In genomic region chr17:28718317-28718672, GRCh38 we compare ENCODE assay signal across 1 cellular context.
TF ChIP-seq lines count a peak whose summit lies in the region.

No MANE protein-coding gene starts in this region.

TF ChIP-seq in HepG2, 621 proteins besides CTCF, POLR2A, EP300 and RAD21:
- no peak for TF ChIP-seq ZSCAN25 (CRISPR knock-in tag; IDR thresholded peaks at IDR 0.05)
- TF ChIP-seq ZNF740 (CRISPR knock-in tag; IDR thresholded peaks at IDR 0.05), result no peak
- TF ChIP-seq GATAD1 (CRISPR knock-in tag; IDR thresholded peaks at IDR 0.05), result no peak
- no peak for TF ChIP-seq HIC2 (CRISPR knock-in tag; IDR thresholded peaks at IDR 0.05; ENCODE audit: low read depth)
- TF ChIP-seq JUND (CRISPR knock-in tag; IDR thresholded peaks at IDR 0.05), result no peak
- TF ChIP-seq TFDP2 (CRISPR knock-in tag; IDR thresholded peaks at IDR 0.05), result no peak
- TF ChIP-seq, protein P1, sequence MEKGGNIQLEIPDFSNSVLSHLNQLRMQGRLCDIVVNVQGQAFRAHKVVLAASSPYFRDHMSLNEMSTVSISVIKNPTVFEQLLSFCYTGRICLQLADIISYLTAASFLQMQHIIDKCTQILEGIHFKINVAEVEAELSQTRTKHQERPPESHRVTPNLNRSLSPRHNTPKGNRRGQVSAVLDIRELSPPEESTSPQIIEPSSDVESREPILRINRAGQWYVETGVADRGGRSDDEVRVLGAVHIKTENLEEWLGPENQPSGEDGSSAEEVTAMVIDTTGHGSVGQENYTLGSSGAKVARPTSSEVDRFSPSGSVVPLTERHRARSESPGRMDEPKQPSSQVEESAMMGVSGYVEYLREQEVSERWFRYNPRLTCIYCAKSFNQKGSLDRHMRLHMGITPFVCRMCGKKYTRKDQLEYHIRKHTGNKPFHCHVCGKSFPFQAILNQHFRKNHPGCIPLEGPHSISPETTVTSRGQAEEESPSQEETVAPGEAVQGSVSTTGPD (CRISPR knock-in tag; IDR thresholded peaks at IDR 0.05), result no peak
- TF ChIP-seq TOPORS (CRISPR knock-in tag; IDR thresholded peaks at IDR 0.05), result no peak
- no peak for TF ChIP-seq SALL2 (CRISPR knock-in tag; IDR thresholded peaks at IDR 0.05)
- TF ChIP-seq SALL1 (CRISPR knock-in tag; IDR thresholded peaks at IDR 0.05), result no peak
- no peak for TF ChIP-seq CBX2 (IDR thresholded peaks at IDR 0.05; ENCODE audit: low read depth, low read length)
- TF ChIP-seq CBX2 (CRISPR knock-in tag; IDR thresholded peaks at IDR 0.05; ENCODE audit: low read depth), result no peak
- TF ChIP-seq NCOR1 (IDR thresholded peaks at IDR 0.05; ENCODE audit: borderline replicate concordance, low read length), result no peak
- no peak for TF ChIP-seq HMGA1 (CRISPR knock-in tag; conservative IDR thresholded peaks at IDR 0.05)
- no peak for TF ChIP-seq FOXA1 (IDR thresholded peaks at IDR 0.05)
- TF ChIP-seq FOXA1 (CRISPR knock-in tag; IDR thresholded peaks at IDR 0.05), result no peak
- no peak for TF ChIP-seq ZNF704 (CRISPR knock-in tag; IDR thresholded peaks at IDR 0.05; ENCODE audit: borderline replicate concordance)
TF ChIP-seq in HepG2: peak in this region for 0.
